ENCODE assay signal across 8 cellular contexts in genomic region chr16:50323335-50324011, GRCh38. TPM values are rescaled to one million over a fixed set of nuclear protein-coding genes. Genes with fewer than 3 reads are reported as not detected.
DNase-seq lines count a peak whose midpoint lies in the region; ATAC-seq and TF ChIP-seq lines count a peak whose summit lies in the region.

No MANE protein-coding gene starts in this region.

- TF ChIP-seq EP300 in esophagus muscularis mucosa (IDR thresholded peaks at IDR 0.05) = no peak

- 55% methylated on average over 11 of the region's 11 CpGs for WGBS in esophagus muscularis mucosa

- no peak for ATAC-seq in stimulated activated memory B cell treated with anti-CD40 and anti-IgM and Interleukin-4, amounts not matched to agents 10 μg/mL and 1 μg/mL and 100 μg/mL, for 72 hours
- ATAC-seq in WTC11 (no peak), GM21367 (IDR thresholded peaks at IDR 0.05; ENCODE audit: unreplicated experiment) (no peak)

- CTCF ChIA-PET in WTC11 (lab: Charles Lee) = no interaction called here

- H3K9me3 ChIP-seq in SJCRH30 (replicated peaks) (no peaks in the 10 kb centered on the region), esophagus muscularis mucosa (no peaks in the 10 kb centered on the region)

- H3K27me3 Mint-ChIP-seq in stimulated activated memory B cell treated with anti-CD40 and anti-IgM and Interleukin-4, amounts not matched to agents 10 μg/mL and 1 μg/mL and 100 μg/mL, for 72 hours = no peaks in the 10 kb centered on the region
- no peaks in the 10 kb centered on the region for H3K27me3 Mint-ChIP-seq in WTC11 (ENCODE audit: low read depth)

- no peak for TF ChIP-seq POLR2A in esophagus muscularis mucosa (IDR thresholded peaks at IDR 0.05; ENCODE audit: low read depth)

- H3K4me3 ChIP-seq in SJCRH30 = no peak overlapping the region
- no peak overlapping the region for H3K4me3 ChIP-seq in esophagus muscularis mucosa

- H3K4me3 Mint-ChIP-seq in stimulated activated memory B cell treated with anti-CD40 and anti-IgM and Interleukin-4, amounts not matched to agents 10 μg/mL and 1 μg/mL and 100 μg/mL, for 72 hours = no peak overlapping the region
- H3K4me3 Mint-ChIP-seq in WTC11 = no peak overlapping the region

- POLR2A ChIA-PET in WTC11 (lab: Charles Lee) = no interaction called here

- H3K36me3 ChIP-seq in SJCRH30 (peaks cover 71% of the 10 kb centered on the region), esophagus muscularis mucosa (peaks cover 33 to 97% (median 73%) of the 10 kb centered on the region in 4 donors)

- peak overlapping the region; percentile 7 for H3K27ac Mint-ChIP-seq in stimulated activated memory B cell treated with anti-CD40 and anti-IgM and Interleukin-4, amounts not matched to agents 10 μg/mL and 1 μg/mL and 100 μg/mL, for 72 hours
- no peak overlapping the region for H3K27ac Mint-ChIP-seq in WTC11

- H3K36me3 Mint-ChIP-seq in stimulated activated memory B cell treated with anti-CD40 and anti-IgM and Interleukin-4, amounts not matched to agents 10 μg/mL and 1 μg/mL and 100 μg/mL, for 72 hours = peaks cover 31% of the 10 kb centered on the region
- H3K36me3 Mint-ChIP-seq in WTC11 = peaks cover 56% of the 10 kb centered on the region

- no peaks in the 10 kb centered on the region for H3K27me3 ChIP-seq in SJCRH30
- no peaks in the 10 kb centered on the region for H3K27me3 ChIP-seq in esophagus muscularis mucosa

- H3K27ac ChIP-seq in 22Rv1 = no peak overlapping the region
- H3K27ac ChIP-seq in SJCRH30 = peak overlapping the region; percentile 22; the same call in 1 of the 2 replicates
- H3K27ac ChIP-seq in esophagus muscularis mucosa (replicated peaks in 1 of 4) = peak overlapping the region; percentile 24 to 49 (median 31)

- DNase-seq in SJCRH30 (peak; percentile 53 to 70), esophagus muscularis mucosa (ENCODE audit: extremely low spot score) (no peak), WTC11 (ENCODE audit: low spot score) (no peak), T1000 (lab: John Stamatoyannopoulos, UW) (no peak)

- H3K9me3 Mint-ChIP-seq in stimulated activated memory B cell treated with anti-CD40 and anti-IgM and Interleukin-4, amounts not matched to agents 10 μg/mL and 1 μg/mL and 100 μg/mL, for 72 hours = no peaks in the 10 kb centered on the region
- no peaks in the 10 kb centered on the region for H3K9me3 Mint-ChIP-seq in WTC11

- H3K4me1 Mint-ChIP-seq in stimulated activated memory B cell treated with anti-CD40 and anti-IgM and Interleukin-4, amounts not matched to agents 10 μg/mL and 1 μg/mL and 100 μg/mL, for 72 hours = peaks cover 20% of the 10 kb centered on the region
- H3K4me1 Mint-ChIP-seq in WTC11 = no peaks in the 10 kb centered on the region

- peak; percentile 5; the same call in 1 of the 2 replicates for TF ChIP-seq CTCF in 22Rv1 (IDR thresholded peaks at IDR 0.05)
- TF ChIP-seq CTCF in GM12873 (IDR thresholded peaks at IDR 0.05; ENCODE audit: insufficient read depth, low read depth, low read length, missing control alignments) = peak; percentile 27
- TF ChIP-seq CTCF in esophagus muscularis mucosa (IDR thresholded peaks at IDR 0.05) = peak in 1 of 3 experiments; percentile 25
- TF ChIP-seq CTCF in WTC11 (IDR thresholded peaks at IDR 0.05) = no peak

- H3K4me1 ChIP-seq in SJCRH30 = peaks cover 14% of the 10 kb centered on the region
- H3K4me1 ChIP-seq in esophagus muscularis mucosa = peaks cover 0 to 25% (median 16%) of the 10 kb centered on the region in 4 donors

- intact Hi-C loops in esophagus muscularis mucosa (cut with DNase I) = loop anchor here (5.0 kb wide), 1 partner anchor 34 kb away; no protein-coding TSS in a partner anchor

TF ChIP-seq in WTC11, 78 proteins besides CTCF, POLR2A, EP300 and RAD21:
- TF ChIP-seq KAT7 (CRISPR knock-in tag; IDR thresholded peaks at IDR 0.05; ENCODE audit: borderline replicate concordance) = no peak
- TF ChIP-seq AR (CRISPR knock-in tag; IDR thresholded peaks at IDR 0.05) = no peak
- no peak for TF ChIP-seq CREM (CRISPR knock-in tag; IDR thresholded peaks at IDR 0.05)
- no peak for TF ChIP-seq ATF2 (CRISPR knock-in tag; IDR thresholded peaks at IDR 0.05; ENCODE audit: borderline replicate concordance, low read depth)
- no peak for TF ChIP-seq OVOL2 (CRISPR knock-in tag; IDR thresholded peaks at IDR 0.05; ENCODE audit: borderline replicate concordance)
- TF ChIP-seq ESRRA (CRISPR knock-in tag; IDR thresholded peaks at IDR 0.05; ENCODE audit: borderline replicate concordance) = no peak
- no peak for TF ChIP-seq ZNF121 (CRISPR knock-in tag; IDR thresholded peaks at IDR 0.05)
- TF ChIP-seq USF2 (CRISPR knock-in tag; IDR thresholded peaks at IDR 0.05) = no peak
- no peak for TF ChIP-seq SMAD4 (CRISPR knock-in tag; IDR thresholded peaks at IDR 0.05)

RNA-seq across cellular contexts. Expression of gene BRD7, which starts 45.3 kb away (rescaled TPM):
- 81.6 and 86.8 TPM in 2 replicates for total RNA-seq in SJCRH30 (2014; rRNA removed; shearing (Covaris generic))
- total RNA-seq in esophagus muscularis mucosa (10 to 100 TPM; 49.5 to 68.1 (median 56.5) TPM), WTC11 (2021) (122 to 132 TPM (median 123 TPM) in 3 replicates)

RNA-seq across cellular contexts. Expression of gene ADCY7, which starts 57.1 kb away (rescaled TPM):
- 26.2 and 27.1 TPM in 2 replicates for total RNA-seq in SJCRH30 (2014; rRNA removed; shearing (Covaris generic))
- total RNA-seq in esophagus muscularis mucosa (10 to 100 TPM; 12.3 to 17.4 (median 15.6) TPM), WTC11 (2021) (5.9 to 8.0 TPM (median 6.6 TPM) in 3 replicates)

Comparison
In these comparisons a context has a peak if more than half of its experiments do, and no peak if none do; other contexts are left out.
1. DNase-seq: peak in SJCRH30 (2 of 2); none in esophagus muscularis mucosa (single experiment), WTC11 (single experiment) and T1000 (single experiment).